12 cellular contexts compared by ENCODE assay signal in the genomic region with DNA sequence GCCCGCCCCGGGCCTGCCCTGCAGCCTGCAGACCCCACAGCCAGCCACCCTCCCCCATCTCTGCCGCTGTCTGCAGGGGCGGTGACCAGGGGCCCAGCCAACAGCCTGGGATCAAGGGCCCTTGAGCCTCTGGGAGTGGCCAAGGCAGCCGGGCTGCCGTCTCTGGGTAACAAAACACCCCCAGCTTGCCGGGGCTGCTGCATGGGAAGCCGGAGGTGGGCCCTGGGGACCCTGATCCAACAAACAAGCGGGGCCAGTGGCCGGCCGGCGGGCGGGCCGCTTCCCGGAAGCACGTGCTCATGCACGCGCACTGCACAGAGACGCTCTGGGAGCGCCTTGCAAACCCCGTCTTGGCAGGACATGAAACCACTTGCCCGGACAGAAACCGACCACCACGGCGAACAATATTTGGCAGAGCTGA. TPM values are rescaled to one million over a fixed set of nuclear protein-coding genes. Genes with fewer than 3 reads are reported as not detected.
A peak's percentile ranks its signal among the peaks of the same experiment; 100 is the strongest.
DNase-seq lines count a peak whose midpoint lies in the region; ATAC-seq, FAIRE-seq and TF ChIP-seq lines count a peak whose summit lies in the region.
"Had no signal": no experiment of that assay in that cellular context is flagged by ENCODE, and none has a peak within 500 bp of the region (broad histone marks: within the 10 kb centered on the region; RNA-seq: fewer than 3 reads in every experiment).

No MANE protein-coding gene starts in this region.

- no peak overlapping the region for H3K27ac Mint-ChIP-seq in HFFc6

- peak overlapping the region; percentile 48 for H2AFZ ChIP-seq in OCI-LY7 (ENCODE audit: low read length)
- peak overlapping the region; percentile 20 for H2AFZ ChIP-seq in osteoblast (ENCODE audit: low read length)

- peak overlapping the region; percentile 57 for H3K4me2 ChIP-seq in OCI-LY7 (ENCODE audit: low read length)
- no peak overlapping the region for H3K4me2 ChIP-seq in osteoblast (ENCODE audit: insufficient read depth, low read length)

- BruUV-seq in OCI-LY7 (replicated peaks; lab: Mats Ljungman, UMichigan), result no TSS peak

- H3K27me3 Mint-ChIP-seq in HFFc6 (ENCODE audit: insufficient read depth), result peaks cover 6% of the 10 kb centered on the region

- no peaks in the 10 kb centered on the region for H3K79me2 ChIP-seq in OCI-LY7 (ENCODE audit: insufficient read depth, low read depth, low read length)
- no peaks in the 10 kb centered on the region for H3K79me2 ChIP-seq in osteoblast (ENCODE audit: insufficient read depth, low read length)

- H3K4me3 Mint-ChIP-seq in HFFc6, result no peak overlapping the region

- no peaks in the 10 kb centered on the region for H3K36me3 Mint-ChIP-seq in HFFc6 (ENCODE audit: low read depth)

- no peak for TF ChIP-seq CTCF in OCI-LY7 (conservative IDR thresholded peaks at IDR 0.05; ENCODE audit: low read length)
- no peak for TF ChIP-seq CTCF in osteoblast (IDR thresholded peaks at IDR 0.05; ENCODE audit: extremely low read depth, low read depth, low read length)
- no peak for TF ChIP-seq CTCF in HFFc6 (IDR thresholded peaks at IDR 0.05)
- TF ChIP-seq CTCF in D721Med (IDR thresholded peaks at IDR 0.05; ENCODE audit: insufficient read depth, missing control alignments), result no peak

- DNase-seq in GM03348 (ENCODE audit: low spot score) (peak; percentile 43), OCI-LY7 (ENCODE audit: low spot score) (no peak), left cardiac atrium (peak; percentile 72), osteoblast (ENCODE audit: insufficient read length, low spot score, missing footprints) (peak; percentile 96), HFFc6 (no peak), D721Med (ENCODE audit: insufficient read length, low spot score) (no peak)
- DNase-seq: activated effector memory CD4-positive, alpha-beta T cell treated with Interleukin-2 at 50 U/mL for 16 hours; midbrain; NK-92 treated with Interleukin-12 subunit alpha and Interleukin-12 subunit beta, amount 100 ng/mL, for 24 hours had no signal

- peaks cover 29% of the 10 kb centered on the region for H3K4me1 ChIP-seq in OCI-LY7 (ENCODE audit: insufficient read depth, low read length, poor library complexity, severe bottlenecking)
- no peaks in the 10 kb centered on the region for H3K4me1 ChIP-seq in osteoblast (ENCODE audit: insufficient read depth, low read length)

- peaks cover 5% of the 10 kb centered on the region for H3K27me3 ChIP-seq in osteoblast (ENCODE audit: insufficient read depth, low read length)

- CTCF ChIA-PET in OCI-LY7 (lab: Charles Lee; ENCODE audit: unreplicated experiment), result no interaction called here

- H3K4me1 Mint-ChIP-seq in HFFc6 (ENCODE audit: low read depth), result no peaks in the 10 kb centered on the region

- no peaks in the 10 kb centered on the region for H3K9me3 Mint-ChIP-seq in HFFc6

- peak overlapping the region; percentile 16 for H3K4me3 ChIP-seq in OCI-LY7 (ENCODE audit: low read depth, low read length, poor library complexity, severe bottlenecking)
- H3K4me3 ChIP-seq in osteoblast (ENCODE audit: insufficient read depth, low read length), result peak overlapping the region; percentile 16

- H4K20me1 ChIP-seq in OCI-LY7 (ENCODE audit: insufficient read depth, low read length) (no peaks in the 10 kb centered on the region), osteoblast (ENCODE audit: insufficient read depth, low read length) (no peaks in the 10 kb centered on the region)

- H3K27ac ChIP-seq in OCI-LY7 (ENCODE audit: low read depth, low read length, poor library complexity, severe bottlenecking) (peak overlapping the region; percentile 52), osteoblast (ENCODE audit: low read depth, low read length) (no peak overlapping the region)
- H3K27ac ChIP-seq: epithelial cell of prostate had no signal

- FAIRE-seq in D721Med (lab: Jason Lieb, UNC), result no peak

- intact Hi-C loops in OCI-LY7 (cut with micrococcal nuclease; ENCODE audit: unreplicated experiment), result no loop called here
- intact Hi-C loops in left cardiac atrium (cut with DNase I), result no loop called here

- POLR2A ChIA-PET in OCI-LY7 (lab: Charles Lee), result no interaction called here

- no peaks in the 10 kb centered on the region for H3K9me2 ChIP-seq in OCI-LY7 (ENCODE audit: insufficient read depth, low read length)

- H3K9me3 ChIP-seq in OCI-LY7 (ENCODE audit: low read length), result no peaks in the 10 kb centered on the region
- no peaks in the 10 kb centered on the region for H3K9me3 ChIP-seq in osteoblast (ENCODE audit: low read depth, low read length)

- ATAC-seq in left cardiac atrium (peak; percentile 28 to 71), HG02973 (IDR thresholded peaks at IDR 0.05; ENCODE audit: unreplicated experiment) (no peak), GM19023 (IDR thresholded peaks at IDR 0.05; ENCODE audit: unreplicated experiment) (no peak)

- no peaks in the 10 kb centered on the region for H3K36me3 ChIP-seq in OCI-LY7 (ENCODE audit: insufficient read depth, low read length)
- H3K36me3 ChIP-seq in osteoblast (ENCODE audit: insufficient read depth, low read length), result no peaks in the 10 kb centered on the region

RNA-seq across cellular contexts. Expression of a gene that starts 13.2 kb away (rescaled TPM):
- total RNA-seq in OCI-LY7 (2014; rRNA removed; shearing (Covaris generic)), result 0.10 and 0.32 TPM in 2 replicates
- total RNA-seq in OCI-LY7 (2022), result 0.15 and 0.17 TPM in 2 replicates
- 10 to 100 TPM; 12.4 to 15.8 TPM for total RNA-seq in left cardiac atrium
- total RNA-seq in osteoblast, result 61.9 and 85.4 TPM in 2 replicates
- total RNA-seq in HFFc6 (2021; fragmentation: NEBNext Ultra II Directional; extraction: Animal tissue kit (Norgen Biotek cat#: 25700)), result 10 to 100 TPM; 20.3 to 39.2 (median 23.0) TPM

RNA-seq across cellular contexts. Expression of a gene that starts 26.8 kb away (rescaled TPM):
- total RNA-seq in OCI-LY7 (2014; rRNA removed; shearing (Covaris generic)), result 3.1 and 3.6 TPM in 2 replicates
- total RNA-seq in OCI-LY7 (2022), result 6.8 and 7.4 TPM in 2 replicates
- total RNA-seq in left cardiac atrium, result 10 to 100 TPM; 41.3 to 42.6 TPM
- total RNA-seq in osteoblast, result 30.9 and 35.8 TPM in 2 replicates
- 10 to 100 TPM; 51.8 to 63.5 (median 58.0) TPM for total RNA-seq in HFFc6 (2021; fragmentation: NEBNext Ultra II Directional; extraction: Animal tissue kit (Norgen Biotek cat#: 25700))

RNA-seq across cellular contexts. Expression of a gene that starts 51.8 kb away (rescaled TPM):
- 28.1 and 40.0 TPM in 2 replicates for total RNA-seq in OCI-LY7 (2014; rRNA removed; shearing (Covaris generic))
- total RNA-seq in OCI-LY7 (2022) (32.9 and 34.7 TPM in 2 replicates), left cardiac atrium (10 to 100 TPM; 11.3 to 11.8 TPM), osteoblast (9.8 and 12.4 TPM in 2 replicates)
- 10 to 100 TPM; 11.8 to 14.8 (median 14.3) TPM for total RNA-seq in HFFc6 (2021; fragmentation: NEBNext Ultra II Directional; extraction: Animal tissue kit (Norgen Biotek cat#: 25700))

RNA-seq across cellular contexts. Expression of a gene that starts 54.3 kb away (rescaled TPM):
- total RNA-seq in OCI-LY7 (2014; rRNA removed; shearing (Covaris generic)), result 0.05 TPM in 1 of 2 replicates, not detected in the other
- total RNA-seq in OCI-LY7 (2022) (0.37 and 0.48 TPM in 2 replicates), left cardiac atrium (under 1 TPM in 1 of 2 donors, not detected in 1; 0.06 TPM), osteoblast (not detected in 2 replicates)
- not detected for total RNA-seq in HFFc6 (2021; fragmentation: NEBNext Ultra II Directional; extraction: Animal tissue kit (Norgen Biotek cat#: 25700))

Comparison
In these comparisons a context has a peak if more than half of its experiments do, and no peak if none do; other contexts are left out.
1. DNase-seq: peak in GM03348 (single experiment), left cardiac atrium (single experiment) and osteoblast (single experiment); none in OCI-LY7 (single experiment), HFFc6 (single experiment) and D721Med (single experiment).
2. ATAC-seq: peak in left cardiac atrium (2 of 2); none in HG02973 (single experiment) and GM19023 (single experiment).
3. RNA of a gene that starts 13.2 kb away (total RNA-seq): 61.9 to 85.4 TPM in osteoblast, 20.3 to 39.2 TPM in HFFc6 and 12.4 to 15.8 TPM in left cardiac atrium; 0.10 to 0.32 TPM in OCI-LY7; every median in the first group is over 10 times any median in the second.